Comparison of ENCODE assay signal across 14 cellular contexts in the genomic region with DNA sequence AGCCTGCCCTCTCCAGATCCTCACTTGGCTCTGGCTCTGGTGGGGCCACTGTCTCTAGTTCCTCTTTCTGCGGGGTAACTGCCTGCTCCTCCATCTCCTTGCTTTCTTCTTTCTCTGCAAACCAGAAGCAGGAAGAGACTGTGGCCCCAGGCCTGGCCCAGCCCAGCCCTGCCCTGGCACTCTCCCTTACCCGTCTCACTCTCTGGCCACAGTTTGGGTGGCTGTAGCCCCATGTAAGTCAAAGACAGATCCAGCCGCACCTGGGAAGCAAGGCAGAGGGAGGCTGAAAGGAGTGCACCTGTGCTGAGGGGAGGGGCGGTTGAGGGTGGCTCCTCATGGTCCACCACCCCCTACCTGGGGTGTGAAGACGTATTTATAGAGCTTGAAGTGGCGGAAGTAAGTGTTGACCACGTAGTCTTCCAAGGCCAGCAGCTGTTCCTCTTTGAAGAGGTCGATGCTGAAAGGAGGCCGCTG. TPM values are rescaled to one million over a fixed set of nuclear protein-coding genes. Genes with fewer than 3 reads are reported as not detected.
DNase-seq lines count a peak whose midpoint lies in the region; ATAC-seq and TF ChIP-seq lines count a peak whose summit lies in the region.
"Had no signal": no experiment of that assay in that cellular context is flagged by ENCODE, and none has a peak within 500 bp of the region (broad histone marks: within the 10 kb centered on the region; RNA-seq: fewer than 3 reads in every experiment).

No MANE protein-coding gene starts in this region.

- DNase-seq in CD14-positive monocyte (ENCODE audit: low spot score) (peak; percentile 69), NAMALWA (ENCODE audit: low spot score) (peak; percentile 46), HuH-7 (ENCODE audit: low spot score) (no peak), GM19240 (ENCODE audit: insufficient read length, low spot score) (no peak)
- DNase-seq in activated naive CD8-positive, alpha-beta T cell treated with anti-CD3 and anti-CD28 coated beads, Interleukin-2, amount 10 ng/mL, durations not matched to agents 7 days and 5 days, result no peak
- DNase-seq: activated CD4-positive, alpha-beta T cell treated with anti-CD3 and anti-CD28 coated beads for 36 hours; heart right ventricle; MM.1S; SHP77 treated with DMSO at 0.1 percent for 48 hours; stimulated activated CD4-positive, alpha-beta T cell treated with anti-CD3 and anti-CD28 coated beads, Interleukin-4, amount 100 ng/mL, for 1 hour; stimulated activated naive CD8-positive, alpha-beta T cell treated with anti-CD3 and anti-CD28 coated beads, Interleukin-15, Interleukin-2, amounts not matched to agents 100 U/mL and 50 U/mL, for 24 hours had no signal

- H3K27ac Mint-ChIP-seq in CD14-positive monocyte (peak overlapping the region; percentile 91 to 98 (median 98)), nephron (no peak overlapping the region)
- peak overlapping the region; percentile 16 for H3K27ac Mint-ChIP-seq in activated naive CD8-positive, alpha-beta T cell treated with anti-CD3 and anti-CD28 coated beads, Interleukin-2, amount 10 ng/mL, durations not matched to agents 7 days and 5 days
- H3K27ac Mint-ChIP-seq: activated CD4-positive, alpha-beta T cell treated with anti-CD3 and anti-CD28 coated beads for 36 hours had no signal

- intact Hi-C loops in CD14-positive monocyte (cut with micrococcal nuclease), result loop anchor here (5.0 kb wide), 2 partner anchors 37 to 767 kb away; no protein-coding TSS in a partner anchor

- peaks cover 43 to 63% of the 10 kb centered on the region in 2 donors for H3K36me3 Mint-ChIP-seq in CD14-positive monocyte
- H3K36me3 Mint-ChIP-seq in activated naive CD8-positive, alpha-beta T cell treated with anti-CD3 and anti-CD28 coated beads, Interleukin-2, amount 10 ng/mL, durations not matched to agents 7 days and 5 days, result peaks cover 7% of the 10 kb centered on the region
- H3K36me3 Mint-ChIP-seq in nephron (ENCODE audit: low read depth), result peaks cover 29% of the 10 kb centered on the region

- H3K9me3 Mint-ChIP-seq in CD14-positive monocyte (no peaks in the 10 kb centered on the region), nephron (no peaks in the 10 kb centered on the region)
- H3K9me3 Mint-ChIP-seq in activated naive CD8-positive, alpha-beta T cell treated with anti-CD3 and anti-CD28 coated beads, Interleukin-2, amount 10 ng/mL, durations not matched to agents 7 days and 5 days, result no peaks in the 10 kb centered on the region

- no peak for ATAC-seq in activated naive CD8-positive, alpha-beta T cell treated with anti-CD3 and anti-CD28 coated beads, Interleukin-2, amount 10 ng/mL, durations not matched to agents 7 days and 5 days (ENCODE audit: low read depth)
- ATAC-seq in SK-N-SH treated with all-trans-retinoic acid at 6 μM for 48 hours (no peak), HG02610 (IDR thresholded peaks at IDR 0.05; ENCODE audit: unreplicated experiment) (no peak)
- ATAC-seq: activated CD4-positive, alpha-beta T cell treated with anti-CD3 and anti-CD28 coated beads for 36 hours; heart right ventricle; stimulated activated naive CD8-positive, alpha-beta T cell treated with anti-CD3 and anti-CD28 coated beads, Interleukin-15, Interleukin-2, amounts not matched to agents 100 U/mL and 50 U/mL, for 24 hours had no signal

- H3K27me3 Mint-ChIP-seq in CD14-positive monocyte (ENCODE audit: low read depth in 3 of 3) (peaks cover 0 to 6% (median 0%) of the 10 kb centered on the region in 3 donors), nephron (ENCODE audit: low read depth) (no peaks in the 10 kb centered on the region)
- H3K27me3 Mint-ChIP-seq in activated naive CD8-positive, alpha-beta T cell treated with anti-CD3 and anti-CD28 coated beads, Interleukin-2, amount 10 ng/mL, durations not matched to agents 7 days and 5 days, result no peaks in the 10 kb centered on the region
- H3K27me3 Mint-ChIP-seq: activated CD4-positive, alpha-beta T cell treated with anti-CD3 and anti-CD28 coated beads for 36 hours had no signal

- peak overlapping the region; percentile 68 to 86 for H3K4me3 Mint-ChIP-seq in CD14-positive monocyte
- no peak overlapping the region for H3K4me3 Mint-ChIP-seq in activated naive CD8-positive, alpha-beta T cell treated with anti-CD3 and anti-CD28 coated beads, Interleukin-2, amount 10 ng/mL, durations not matched to agents 7 days and 5 days
- H3K4me3 Mint-ChIP-seq in nephron, result peak overlapping the region; percentile 88 to 98 (median 97)
- H3K4me3 Mint-ChIP-seq: activated CD4-positive, alpha-beta T cell treated with anti-CD3 and anti-CD28 coated beads for 36 hours had no signal

- no peak for TF ChIP-seq CTCF in CD14-positive monocyte (IDR thresholded peaks at IDR 0.05)
- no peak for TF ChIP-seq CTCF in nephron (IDR thresholded peaks at IDR 0.05; ENCODE audit: unreplicated experiment in 3 of 3)

- POLR2A ChIA-PET in activated naive CD8-positive, alpha-beta T cell treated with anti-CD3 and anti-CD28 coated beads, Interleukin-2, amount 10 ng/mL, durations not matched to agents 7 days and 5 days (lab: Charles Lee), result interaction anchor here (2.7 kb wide), 1 partner anchor 12 kb away, joined by 12 read pairs; a partner anchor contains a TSS

- H3K4me1 Mint-ChIP-seq in CD14-positive monocyte (peaks cover 49% of the 10 kb centered on the region), nephron (peaks cover 23% of the 10 kb centered on the region)
- peaks cover 18% of the 10 kb centered on the region for H3K4me1 Mint-ChIP-seq in activated naive CD8-positive, alpha-beta T cell treated with anti-CD3 and anti-CD28 coated beads, Interleukin-2, amount 10 ng/mL, durations not matched to agents 7 days and 5 days

TF ChIP-seq in SK-N-SH treated with all-trans-retinoic acid at 6 μM for 48 hours, 23 proteins besides CTCF, POLR2A, EP300 and RAD21 (continues in another document):
- TF ChIP-seq, protein P1, sequence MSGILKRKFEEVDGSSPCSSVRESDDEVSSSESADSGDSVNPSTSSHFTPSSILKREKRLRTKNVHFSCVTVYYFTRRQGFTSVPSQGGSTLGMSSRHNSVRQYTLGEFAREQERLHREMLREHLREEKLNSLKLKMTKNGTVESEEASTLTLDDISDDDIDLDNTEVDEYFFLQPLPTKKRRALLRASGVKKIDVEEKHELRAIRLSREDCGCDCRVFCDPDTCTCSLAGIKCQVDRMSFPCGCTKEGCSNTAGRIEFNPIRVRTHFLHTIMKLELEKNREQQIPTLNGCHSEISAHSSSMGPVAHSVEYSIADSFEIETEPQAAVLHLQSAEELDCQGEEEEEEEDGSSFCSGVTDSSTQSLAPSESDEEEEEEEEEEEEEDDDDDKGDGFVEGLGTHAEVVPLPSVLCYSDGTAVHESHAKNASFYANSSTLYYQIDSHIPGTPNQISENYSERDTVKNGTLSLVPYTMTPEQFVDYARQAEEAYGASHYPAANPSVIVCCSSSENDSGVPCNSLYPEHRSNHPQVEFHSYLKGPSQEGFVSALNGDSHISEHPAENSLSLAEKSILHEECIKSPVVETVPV (CRISPR knock-in tag; IDR thresholded peaks at IDR 0.05), result no peak
- TF ChIP-seq OSR1 (CRISPR knock-in tag; IDR thresholded peaks at IDR 0.05) (no peak), ZFP30 (CRISPR knock-in tag; IDR thresholded peaks at IDR 0.05) (no peak), CSDC2 (CRISPR knock-in tag; IDR thresholded peaks at IDR 0.05) (no peak), BACH2 (CRISPR knock-in tag; IDR thresholded peaks at IDR 0.05; ENCODE audit: borderline replicate concordance) (no peak), GLIS3 (CRISPR knock-in tag; IDR thresholded peaks at IDR 0.05) (no peak)
- TF ChIP-seq, protein P2, sequence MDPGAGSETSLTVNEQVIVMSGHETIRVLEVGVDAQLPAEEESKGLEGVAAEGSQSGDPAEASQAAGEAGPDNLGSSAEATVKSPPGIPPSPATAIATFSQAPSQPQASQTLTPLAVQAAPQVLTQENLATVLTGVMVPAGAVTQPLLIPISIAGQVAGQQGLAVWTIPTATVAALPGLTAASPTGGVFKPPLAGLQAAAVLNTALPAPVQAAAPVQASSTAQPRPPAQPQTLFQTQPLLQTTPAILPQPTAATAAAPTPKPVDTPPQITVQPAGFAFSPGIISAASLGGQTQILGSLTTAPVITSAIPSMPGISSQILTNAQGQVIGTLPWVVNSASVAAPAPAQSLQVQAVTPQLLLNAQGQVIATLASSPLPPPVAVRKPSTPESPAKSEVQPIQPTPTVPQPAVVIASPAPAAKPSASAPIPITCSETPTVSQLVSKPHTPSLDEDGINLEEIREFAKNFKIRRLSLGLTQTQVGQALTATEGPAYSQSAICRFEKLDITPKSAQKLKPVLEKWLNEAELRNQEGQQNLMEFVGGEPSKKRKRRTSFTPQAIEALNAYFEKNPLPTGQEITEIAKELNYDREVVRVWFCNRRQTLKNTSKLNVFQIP (CRISPR knock-in tag; IDR thresholded peaks at IDR 0.05; ENCODE audit: borderline replicate concordance, low read depth), result no peak
- TF ChIP-seq, protein P3, sequence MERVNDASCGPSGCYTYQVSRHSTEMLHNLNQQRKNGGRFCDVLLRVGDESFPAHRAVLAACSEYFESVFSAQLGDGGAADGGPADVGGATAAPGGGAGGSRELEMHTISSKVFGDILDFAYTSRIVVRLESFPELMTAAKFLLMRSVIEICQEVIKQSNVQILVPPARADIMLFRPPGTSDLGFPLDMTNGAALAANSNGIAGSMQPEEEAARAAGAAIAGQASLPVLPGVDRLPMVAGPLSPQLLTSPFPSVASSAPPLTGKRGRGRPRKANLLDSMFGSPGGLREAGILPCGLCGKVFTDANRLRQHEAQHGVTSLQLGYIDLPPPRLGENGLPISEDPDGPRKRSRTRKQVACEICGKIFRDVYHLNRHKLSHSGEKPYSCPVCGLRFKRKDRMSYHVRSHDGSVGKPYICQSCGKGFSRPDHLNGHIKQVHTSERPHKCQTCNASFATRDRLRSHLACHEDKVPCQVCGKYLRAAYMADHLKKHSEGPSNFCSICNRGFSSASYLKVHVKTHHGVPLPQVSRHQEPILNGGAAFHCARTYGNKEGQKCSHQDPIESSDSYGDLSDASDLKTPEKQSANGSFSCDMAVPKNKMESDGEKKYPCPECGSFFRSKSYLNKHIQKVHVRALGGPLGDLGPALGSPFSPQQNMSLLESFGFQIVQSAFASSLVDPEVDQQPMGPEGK (CRISPR knock-in tag; IDR thresholded peaks at IDR 0.05; ENCODE audit: borderline replicate concordance), result no peak

RNA-seq across cellular contexts. Expression of a gene that starts 2.8 kb away (rescaled TPM):
- 1 to 10 TPM; 2.4 to 3.5 TPM for polyA plus RNA-seq in CD14-positive monocyte
- 1 to 10 TPM; 4.4 TPM for total RNA-seq in activated naive CD8-positive, alpha-beta T cell treated with anti-CD3 and anti-CD28 coated beads, Interleukin-2, amount 10 ng/mL, durations not matched to agents 7 days and 5 days

RNA-seq across cellular contexts. Expression of a gene that starts 3.1 kb away (rescaled TPM):
- 10 to 100 TPM; 14.8 to 34.9 TPM for polyA plus RNA-seq in CD14-positive monocyte
- 100 to 1,000 TPM in 1 of 2 experiments, 10 to 100 TPM in 1; 94.7 to 105 TPM for total RNA-seq in activated naive CD8-positive, alpha-beta T cell treated with anti-CD3 and anti-CD28 coated beads, Interleukin-2, amount 10 ng/mL, durations not matched to agents 7 days and 5 days

RNA-seq across cellular contexts. Expression of a gene that starts 10.8 kb away (rescaled TPM):
- 10 to 100 TPM; 45.4 to 54.2 TPM for polyA plus RNA-seq in CD14-positive monocyte
- 10 to 100 TPM; 48.2 to 48.9 TPM for total RNA-seq in activated naive CD8-positive, alpha-beta T cell treated with anti-CD3 and anti-CD28 coated beads, Interleukin-2, amount 10 ng/mL, durations not matched to agents 7 days and 5 days

RNA-seq across cellular contexts. Expression of a gene that starts 28.0 kb away (rescaled TPM):
- under 1 TPM; 0.27 to 0.73 TPM for polyA plus RNA-seq in CD14-positive monocyte
- 1 to 10 TPM; 5.2 to 6.0 TPM for total RNA-seq in activated naive CD8-positive, alpha-beta T cell treated with anti-CD3 and anti-CD28 coated beads, Interleukin-2, amount 10 ng/mL, durations not matched to agents 7 days and 5 days

Comparison
In these comparisons a context has a peak if more than half of its experiments do, and no peak if none do; other contexts are left out.
1. DNase-seq: peak in CD14-positive monocyte (single experiment) and NAMALWA (single experiment); none in activated naive CD8-positive, alpha-beta T cell treated with anti-CD3 and anti-CD28 coated beads, Interleukin-2, amount 10 ng/mL, durations not matched to agents 7 days and 5 days (single experiment), HuH-7 (single experiment) and GM19240 (single experiment).
2. H3K27ac Mint-ChIP-seq: peak in CD14-positive monocyte (7 of 7) and activated naive CD8-positive, alpha-beta T cell treated with anti-CD3 and anti-CD28 coated beads, Interleukin-2, amount 10 ng/mL, durations not matched to agents 7 days and 5 days (single experiment); none in nephron (0 of 3).